In genomic region chr7:116859323-116859722, GRCh38 we compare ENCODE assay signal across 13 cellular contexts. TPM values are rescaled to one million over a fixed set of nuclear protein-coding genes. Genes with fewer than 3 reads are reported as not detected.
A peak's percentile ranks its signal among the peaks of the same experiment; 100 is the strongest.
DNase-seq lines count a peak whose midpoint lies in the region; ATAC-seq and TF ChIP-seq lines count a peak whose summit lies in the region.
"Had no signal": no experiment of that assay in that cellular context is flagged by ENCODE, and none has a peak within 500 bp of the region (broad histone marks: within the 10 kb centered on the region; RNA-seq: fewer than 3 reads in every experiment).

No MANE protein-coding gene starts in this region.

- DNase-seq in AG10803 (ENCODE audit: low read depth) (peak; percentile 85), LHCN-M2 (ENCODE audit: low read depth) (peak; percentile 82), SKM-1 treated with dmso at 0.1 percent for 144 hours (lab: John Stamatoyannopoulos, UW; ENCODE audit: unreplicated experiment) (peak; percentile 73), glomerular visceral epithelial cell (ENCODE audit: extremely low spot score) (peak; percentile 11), A673 (ENCODE audit: low spot score) (no peak), germinal center (ENCODE audit: low spot score) (no peak), cardiac septum (ENCODE audit: low spot score) (no peak)
- DNase-seq: activated effector memory CD4-positive, alpha-beta T cell treated with anti-CD3 and anti-CD28 coated beads, Interleukin-2, amount 50 U/mL, for 16 hours; effector CD4-positive, alpha-beta T cell; left ventricle myocardium superior; NCI-H524 treated with DMSO at 0.1 percent for 48 hours had no signal

- no peak for ATAC-seq in GM21526 (IDR thresholded peaks at IDR 0.05; ENCODE audit: low FRiP score, unreplicated experiment)
- ATAC-seq: left ventricle myocardium superior, WTC11 had no signal

- no peak overlapping the region for H3K27ac ChIP-seq in A673 (ENCODE audit: low read depth, low read length, poor library complexity, severe bottlenecking)

- no peaks in the 10 kb centered on the region for H3K9me3 ChIP-seq in A673 (ENCODE audit: low read depth, low read length, poor library complexity, severe bottlenecking)

- POLR2A ChIA-PET in A673 (lab: Charles Lee; ENCODE audit: low non-redundant PET), result interaction anchor here (0.7 kb wide), 1 partner anchor 257 kb away, joined by 5 read pairs; no protein-coding TSS in a partner anchor

- no peaks in the 10 kb centered on the region for H3K27me3 ChIP-seq in A673 (replicated peaks; ENCODE audit: insufficient read depth, low read depth, low read length, poor library complexity)

- TF ChIP-seq CTCF in AG10803 (conservative IDR thresholded peaks at IDR 0.05; ENCODE audit: low read length), result no peak
- no peak for TF ChIP-seq CTCF in A673 (conservative IDR thresholded peaks at IDR 0.05; ENCODE audit: low read depth, low read length)

- H3K4me1 ChIP-seq in A673 (ENCODE audit: insufficient read depth, low read length, poor library complexity, severe bottlenecking), result peaks cover 8% of the 10 kb centered on the region

- CTCF ChIA-PET in A673 (lab: Charles Lee), result no interaction called here

- intact Hi-C loops in A673 (cut with micrococcal nuclease; ENCODE audit: unreplicated experiment), result no loop called here
- intact Hi-C loops in cardiac septum (cut with DNase I), result no loop called here

- H3K4me3 ChIP-seq in AG10803 (ENCODE audit: low read length) (no peak overlapping the region), A673 (ENCODE audit: low read depth, low read length, poor library complexity, severe bottlenecking) (no peak overlapping the region)

- H3K36me3 ChIP-seq in A673 (ENCODE audit: insufficient read depth, low read length, poor library complexity, severe bottlenecking), result no peaks in the 10 kb centered on the region

- no TSS peak for BruUV-seq in A673 (replicated peaks; lab: Mats Ljungman, UMichigan)

RNA-seq across cellular contexts. Expression of gene CAPZA2, which starts 3.1 kb away (rescaled TPM):
- 174 and 211 TPM in 2 replicates for total RNA-seq in LHCN-M2 (2014; rRNA removed)
- 97.2 TPM for polyA plus RNA-seq in LHCN-M2 (2012)
- 118 and 138 TPM in 2 replicates for total RNA-seq in A673 (2021)
- total RNA-seq in cardiac septum, result 313 TPM

Comparison
In these comparisons a context has a peak if more than half of its experiments do, and no peak if none do; other contexts are left out.
1. DNase-seq: peak in AG10803 (single experiment), LHCN-M2 (single experiment), SKM-1 treated with dmso at 0.1 percent for 144 hours (single experiment) and glomerular visceral epithelial cell (single experiment); none in A673 (single experiment), germinal center (single experiment) and cardiac septum (single experiment).